Comparison of ENCODE assay signal across 8 cellular contexts in the genomic region with DNA sequence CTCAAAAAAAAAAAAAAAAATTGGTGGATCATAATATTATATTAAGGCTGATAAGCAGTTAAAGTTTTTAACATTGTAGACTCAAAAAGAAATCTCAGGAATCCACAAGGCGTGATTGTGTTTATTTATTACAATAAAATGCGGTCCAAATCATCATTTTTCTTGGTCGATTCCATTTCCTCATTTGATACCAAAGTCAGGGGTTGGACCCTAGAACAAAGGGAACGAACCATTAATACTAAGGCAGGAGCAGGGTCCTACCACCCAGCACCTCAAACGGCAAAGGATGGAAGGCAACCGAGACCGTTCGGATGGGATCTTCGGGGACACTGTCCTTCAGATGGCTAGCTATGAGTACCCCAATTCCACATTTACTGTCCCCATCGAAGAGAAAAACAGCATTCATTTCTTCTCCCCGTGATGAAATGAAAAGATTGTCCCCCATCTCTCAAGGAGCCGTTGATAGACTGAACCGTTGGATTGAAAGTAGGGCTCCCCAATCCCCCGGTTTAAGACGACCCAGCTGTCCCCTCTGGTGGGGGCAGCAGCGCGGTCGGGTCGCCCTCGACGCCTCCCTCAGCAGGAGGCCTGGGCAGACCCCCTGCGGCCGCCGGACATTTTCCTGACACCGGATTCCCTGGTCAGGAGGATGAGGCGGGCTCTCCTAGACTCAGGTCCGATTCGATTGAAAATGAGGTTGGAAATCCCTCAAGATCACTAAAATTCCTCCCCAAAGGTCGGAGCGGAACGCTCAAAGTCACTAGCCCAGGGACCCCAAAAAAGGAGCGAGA. TPM values are rescaled to one million over a fixed set of nuclear protein-coding genes. Genes with fewer than 3 reads are reported as not detected.
DNase-seq lines count a peak whose midpoint lies in the region; ATAC-seq and TF ChIP-seq lines count a peak whose summit lies in the region.

No MANE protein-coding gene starts in this region.

- H3K4me3 ChIP-seq in Jurkat, Clone E6-1 (ENCODE audit: low read length): peak overlapping the region; percentile 79
- H3K4me3 ChIP-seq in cardiac fibroblast (replicated peaks in 1 of 2; ENCODE audit: low read depth in 2 of 2, low read length in 2 of 2): peak overlapping the region; percentile 70 to 71

- no peaks in the 10 kb centered on the region for H3K27me3 Mint-ChIP-seq in memory B cell
- H3K27me3 Mint-ChIP-seq in type B pancreatic cell: peaks cover 5% of the 10 kb centered on the region

- H3K36me3 Mint-ChIP-seq in memory B cell (no peaks in the 10 kb centered on the region), type B pancreatic cell (no peaks in the 10 kb centered on the region)

- ATAC-seq in GM18498 (IDR thresholded peaks at IDR 0.05; ENCODE audit: unreplicated experiment) (peak; percentile 11), memory B cell (ENCODE audit: low read depth) (no peak), GM19395 (IDR thresholded peaks at IDR 0.05; ENCODE audit: unreplicated experiment) (no peak), GM21367 (IDR thresholded peaks at IDR 0.05; ENCODE audit: unreplicated experiment) (no peak)

- TF ChIP-seq CTCF in cardiac fibroblast (IDR thresholded peaks at IDR 0.05; ENCODE audit: low read depth, low read length): no peak
- no peak for TF ChIP-seq CTCF in type B pancreatic cell (conservative IDR thresholded peaks at IDR 0.05)

- H3K4me1 Mint-ChIP-seq in memory B cell (peaks cover 9% of the 10 kb centered on the region), type B pancreatic cell (ENCODE audit: unreplicated experiment) (peaks cover 24% of the 10 kb centered on the region)

- H3K4me3 Mint-ChIP-seq in memory B cell: peak overlapping the region; percentile 90
- peak overlapping the region; percentile 92 for H3K4me3 Mint-ChIP-seq in type B pancreatic cell

- peak; percentile 7 for DNase-seq in Jurkat, Clone E6-1 (ENCODE audit: low read depth, low spot score)
- DNase-seq in cardiac fibroblast (ENCODE audit: low read depth in 2 of 2): no peak
- DNase-seq in memory B cell (ENCODE audit: low spot score in 2 of 2): no peak
- peak; percentile 71 for DNase-seq in type B pancreatic cell (ENCODE audit: extremely low spot score, unreplicated experiment)
- no peak for DNase-seq in OCI-M2 (lab: John Stamatoyannopoulos, UW; ENCODE audit: unreplicated experiment)

- H3K27ac Mint-ChIP-seq in memory B cell (peak overlapping the region; percentile 72), type B pancreatic cell (peak overlapping the region; percentile 84)

- no peaks in the 10 kb centered on the region for H3K9me3 Mint-ChIP-seq in memory B cell
- H3K9me3 Mint-ChIP-seq in type B pancreatic cell: no peaks in the 10 kb centered on the region

RNA-seq across cellular contexts. Expression of a gene that starts 0.6 kb away (rescaled TPM):
- polyA plus RNA-seq in Jurkat, Clone E6-1 (2012; ENCODE audit: insufficient read depth, insufficient read length): 8.2 TPM
- total RNA-seq in type B pancreatic cell (ENCODE audit: low replicate concordance): 2.5 and 5.6 TPM in 2 replicates

Comparison
In these comparisons a context has a peak if more than half of its experiments do, and no peak if none do; other contexts are left out.
1. DNase-seq: peak in Jurkat, Clone E6-1 (single experiment) and type B pancreatic cell (single experiment); none in cardiac fibroblast (0 of 2), memory B cell (0 of 2) and OCI-M2 (single experiment).